In genomic region chr21:31554511-31555022, GRCh38 we compare ENCODE assay signal across 8 cellular contexts.
DNase-seq lines count a peak whose midpoint lies in the region; ATAC-seq and TF ChIP-seq lines count a peak whose summit lies in the region.

No MANE protein-coding gene starts in this region.

- no peak overlapping the region for H3K27ac ChIP-seq in left lung
- H3K27ac ChIP-seq in effector memory CD4-positive, alpha-beta T cell (ENCODE audit: insufficient read depth, low read length, poor library complexity, severe bottlenecking) = no peak overlapping the region

- H3K27me3 ChIP-seq in left lung = peaks cover 17 to 51% of the 10 kb centered on the region in 2 donors
- no peaks in the 10 kb centered on the region for H3K27me3 ChIP-seq in effector memory CD4-positive, alpha-beta T cell (replicated peaks; ENCODE audit: control insufficient read depth, insufficient read depth, low read length, poor library complexity, severe bottlenecking)

- H3K4me3 Mint-ChIP-seq in activated CD4-positive, alpha-beta memory T cell treated with anti-CD3 and anti-CD28 coated beads, Interleukin-2, amount 10 ng/mL, durations not matched to agents 7 days and 5 days = no peak overlapping the region

- H3K9me3 ChIP-seq in left lung = no peaks in the 10 kb centered on the region
- no peaks in the 10 kb centered on the region for H3K9me3 ChIP-seq in effector memory CD4-positive, alpha-beta T cell (ENCODE audit: control insufficient read depth, low read length)

- H3K27me3 Mint-ChIP-seq in activated CD4-positive, alpha-beta memory T cell treated with anti-CD3 and anti-CD28 coated beads, Interleukin-2, amount 10 ng/mL, durations not matched to agents 7 days and 5 days = peaks cover 38% of the 10 kb centered on the region

- peaks cover 46% of the 10 kb centered on the region for H3K4me1 Mint-ChIP-seq in activated CD4-positive, alpha-beta memory T cell treated with anti-CD3 and anti-CD28 coated beads, Interleukin-2, amount 10 ng/mL, durations not matched to agents 7 days and 5 days

- intact Hi-C loops in left lung (cut with DNase I) = no loop called here

- no peaks in the 10 kb centered on the region for H3K36me3 ChIP-seq in left lung
- no peaks in the 10 kb centered on the region for H3K36me3 ChIP-seq in effector memory CD4-positive, alpha-beta T cell (ENCODE audit: control insufficient read depth, insufficient read depth, low read length)

- peak; percentile 32 for DNase-seq in GM19238 (ENCODE audit: insufficient read length, low spot score)
- DNase-seq in activated CD4-positive, alpha-beta memory T cell treated with anti-CD3 and anti-CD28 coated beads, Interleukin-2, amount 10 ng/mL, durations not matched to agents 7 days and 5 days = peak; percentile 32
- peak; percentile 47 for DNase-seq in iPS-NIHi11 (ENCODE audit: low spot score)
- DNase-seq in left lung = no peak
- no peak for DNase-seq in effector memory CD4-positive, alpha-beta T cell
- DNase-seq in NCI-H187 (lab: John Stamatoyannopoulos, UW) = no peak

- H3K9me3 Mint-ChIP-seq in activated CD4-positive, alpha-beta memory T cell treated with anti-CD3 and anti-CD28 coated beads, Interleukin-2, amount 10 ng/mL, durations not matched to agents 7 days and 5 days = no peaks in the 10 kb centered on the region

- peak; percentile 41 for ATAC-seq in HG03103 (IDR thresholded peaks at IDR 0.05; ENCODE audit: low read depth, unreplicated experiment)
- ATAC-seq in left lung = no peak
- ATAC-seq in HG03039 (IDR thresholded peaks at IDR 0.05; ENCODE audit: unreplicated experiment) = no peak

- POLR2A ChIA-PET in activated CD4-positive, alpha-beta memory T cell treated with anti-CD3 and anti-CD28 coated beads, Interleukin-2, amount 10 ng/mL, durations not matched to agents 7 days and 5 days (lab: Charles Lee) = interaction anchor here (0.6 to 1.3 kb wide), 5 partner anchors 8 to 200 kb away, joined by 3 to 5 read pairs (median 3); no protein-coding TSS in a partner anchor

- no peak overlapping the region for H3K4me3 ChIP-seq in left lung
- H3K4me3 ChIP-seq in effector memory CD4-positive, alpha-beta T cell (ENCODE audit: insufficient read depth, low read depth, low read length, poor library complexity, severe bottlenecking) = no peak overlapping the region

- peaks cover 7% of the 10 kb centered on the region for H3K36me3 Mint-ChIP-seq in activated CD4-positive, alpha-beta memory T cell treated with anti-CD3 and anti-CD28 coated beads, Interleukin-2, amount 10 ng/mL, durations not matched to agents 7 days and 5 days (ENCODE audit: low read depth)

- peaks cover 11 to 22% of the 10 kb centered on the region in 2 donors for H3K4me1 ChIP-seq in left lung
- H3K4me1 ChIP-seq in effector memory CD4-positive, alpha-beta T cell (ENCODE audit: control insufficient read depth, insufficient read depth, low read length, poor library complexity, severe bottlenecking) = peaks cover 11% of the 10 kb centered on the region

- CTCF ChIA-PET in activated CD4-positive, alpha-beta memory T cell treated with anti-CD3 and anti-CD28 coated beads, Interleukin-2, amount 10 ng/mL, durations not matched to agents 7 days and 5 days (lab: Charles Lee) = interaction anchor here (0.9 kb wide), 1 partner anchor 26 kb away, joined by 6 read pairs; no protein-coding TSS in a partner anchor

- peak overlapping the region; percentile 48 for H3K27ac Mint-ChIP-seq in activated CD4-positive, alpha-beta memory T cell treated with anti-CD3 and anti-CD28 coated beads, Interleukin-2, amount 10 ng/mL, durations not matched to agents 7 days and 5 days

- TF ChIP-seq CTCF in left lung (IDR thresholded peaks at IDR 0.05) = no peak

Comparison
In these comparisons a context has a peak if more than half of its experiments do, and no peak if none do; other contexts are left out.
1. DNase-seq: peak in GM19238 (single experiment), activated CD4-positive, alpha-beta memory T cell treated with anti-CD3 and anti-CD28 coated beads, Interleukin-2, amount 10 ng/mL, durations not matched to agents 7 days and 5 days (single experiment) and iPS-NIHi11 (single experiment); none in left lung (0 of 2), effector memory CD4-positive, alpha-beta T cell (0 of 3) and NCI-H187 (0 of 2).